In genomic region chr20:41138217-41138526, GRCh38 we compare ENCODE assay signal across 1 cellular context.
TF ChIP-seq lines count a peak whose summit lies in the region.

No MANE protein-coding gene starts in this region.

TF ChIP-seq in endothelial cell of umbilical vein, 7 proteins besides CTCF, POLR2A, EP300 and RAD21:
- no peak for TF ChIP-seq POLR2AphosphoS5 (IDR thresholded peaks at IDR 0.05; ENCODE audit: insufficient read depth, low read depth, low read length)
- TF ChIP-seq GATA2 (IDR thresholded peaks at IDR 0.05; ENCODE audit: insufficient read depth, insufficient read length, low read depth, low read length): no peak
- no peak for TF ChIP-seq JUN (IDR thresholded peaks at IDR 0.05; ENCODE audit: borderline replicate concordance, insufficient read depth, insufficient read length, low read depth)
- TF ChIP-seq EZH2 (IDR thresholded peaks at IDR 0.05; ENCODE audit: borderline replicate concordance, low read depth, low read length, severe bottlenecking): no peak
- TF ChIP-seq MYC (IDR thresholded peaks at IDR 0.05; ENCODE audit: low read depth, low read length): no peak
- TF ChIP-seq MAX (IDR thresholded peaks at IDR 0.05; ENCODE audit: insufficient read depth, insufficient read length): no peak
- TF ChIP-seq FOS (IDR thresholded peaks at IDR 0.05; ENCODE audit: borderline replicate concordance, insufficient read depth, low read length): no peak
